9 cellular contexts compared by ENCODE assay signal in genomic region chr6:18990313-18990978, GRCh38.
DNase-seq lines count a peak whose midpoint lies in the region; ATAC-seq and TF ChIP-seq lines count a peak whose summit lies in the region.
"Had no signal": no experiment of that assay in that cellular context is flagged by ENCODE, and none has a peak within 500 bp of the region (broad histone marks: within the 10 kb centered on the region; RNA-seq: fewer than 3 reads in every experiment).

No MANE protein-coding gene starts in this region.

- H3K9me3 ChIP-seq in MM.1S (replicated peaks; ENCODE audit: insufficient read depth, low read length) (no peaks in the 10 kb centered on the region), WERI-Rb-1 (ENCODE audit: severe bottlenecking) (no peaks in the 10 kb centered on the region), gastroesophageal sphincter (peaks cover 0 to 2% (median 0%) of the 10 kb centered on the region in 3 donors), osteoblast (ENCODE audit: low read depth, low read length) (no peaks in the 10 kb centered on the region)

- no peak overlapping the region for H3K9ac ChIP-seq in MM.1S (ENCODE audit: low read length)

- H3K27ac ChIP-seq in MM.1S (ENCODE audit: low read length): no peak overlapping the region
- H3K27ac ChIP-seq in WERI-Rb-1: no peak overlapping the region
- H3K27ac ChIP-seq in gastroesophageal sphincter: no peak overlapping the region
- no peak overlapping the region for H3K27ac ChIP-seq in osteoblast (ENCODE audit: low read depth, low read length)

- H3K4me3 ChIP-seq in MM.1S (ENCODE audit: low read length): no peak overlapping the region
- peak overlapping the region; percentile 4; the same call in 1 of the 2 replicates for H3K4me3 ChIP-seq in WERI-Rb-1 (ENCODE audit: low read depth, low read length)
- H3K4me3 ChIP-seq in gastroesophageal sphincter: peak overlapping the region in 1 of 2 donors; percentile 7
- no peak overlapping the region for H3K4me3 ChIP-seq in osteoblast (ENCODE audit: insufficient read depth, low read length)

- H3K27me3 ChIP-seq in MM.1S (replicated peaks; ENCODE audit: insufficient read depth, low read length): no peaks in the 10 kb centered on the region
- H3K27me3 ChIP-seq in WERI-Rb-1 (ENCODE audit: insufficient read depth, low read depth, severe bottlenecking): no peaks in the 10 kb centered on the region
- H3K27me3 ChIP-seq in gastroesophageal sphincter: no peaks in the 10 kb centered on the region
- no peaks in the 10 kb centered on the region for H3K27me3 ChIP-seq in osteoblast (ENCODE audit: insufficient read depth, low read length)

- TF ChIP-seq CTCF in MM.1S (IDR thresholded peaks at IDR 0.05; ENCODE audit: low read length) (peak; percentile 37), WERI-Rb-1 (IDR thresholded peaks at IDR 0.05; ENCODE audit: low read depth, low read length) (peak; percentile 98), gastroesophageal sphincter (IDR thresholded peaks at IDR 0.05) (peak in 2 of 4 experiments; percentile 14 to 66), osteoblast (IDR thresholded peaks at IDR 0.05; ENCODE audit: extremely low read depth, low read depth, low read length) (peak; percentile 23)

- no peaks in the 10 kb centered on the region for H3K79me2 ChIP-seq in MM.1S (ENCODE audit: low read length)
- no peaks in the 10 kb centered on the region for H3K79me2 ChIP-seq in osteoblast (ENCODE audit: insufficient read depth, low read length)

- ATAC-seq in GM21825 (IDR thresholded peaks at IDR 0.05; ENCODE audit: unreplicated experiment) (peak; percentile 91), gastroesophageal sphincter (peak; percentile 28), HG02588 (IDR thresholded peaks at IDR 0.05; ENCODE audit: unreplicated experiment) (no peak)
- ATAC-seq: CD8-positive, alpha-beta T cell had no signal

- H3K4me2 ChIP-seq in MM.1S (ENCODE audit: low read depth, low read length) (no peak overlapping the region), osteoblast (ENCODE audit: insufficient read depth, low read length) (no peak overlapping the region)

- H4K20me1 ChIP-seq in MM.1S (ENCODE audit: insufficient read depth, low read length) (no peaks in the 10 kb centered on the region), osteoblast (ENCODE audit: insufficient read depth, low read length) (no peaks in the 10 kb centered on the region)

- H3K4me1 ChIP-seq in MM.1S (ENCODE audit: low read length) (peaks cover 15% of the 10 kb centered on the region), gastroesophageal sphincter (peaks cover 0 to 22% (median 0%) of the 10 kb centered on the region in 3 donors), osteoblast (ENCODE audit: insufficient read depth, low read length) (no peaks in the 10 kb centered on the region)

- peaks cover 7% of the 10 kb centered on the region for H3F3A ChIP-seq in MM.1S (ENCODE audit: insufficient read depth, low read length)

- TF ChIP-seq EP300 in gastroesophageal sphincter (IDR thresholded peaks at IDR 0.05): no peak

- 46 to 87% methylated on average over 8 to 20 of the region's 20 CpGs for WGBS in gastroesophageal sphincter (ENCODE audit: low coverage in 1 of 2), 2 donors

- TF ChIP-seq POLR2A in gastroesophageal sphincter (IDR thresholded peaks at IDR 0.05): no peak

- peak; percentile 56 for DNase-seq in NCI-H2107 (lab: John Stamatoyannopoulos, UW)
- DNase-seq in NCI-H2107 treated with DMSO at 0.1 percent for 48 hours (lab: John Stamatoyannopoulos, UW; ENCODE audit: unreplicated experiment): no peak
- DNase-seq in MM.1S: peak; percentile 23
- DNase-seq in WERI-Rb-1: peak; percentile 93
- no peak for DNase-seq in osteoblast (ENCODE audit: insufficient read length, low spot score, missing footprints)

- H3K36me3 ChIP-seq in MM.1S (replicated peaks; ENCODE audit: insufficient read depth, low read length) (no peaks in the 10 kb centered on the region), WERI-Rb-1 (no peaks in the 10 kb centered on the region), gastroesophageal sphincter (no peaks in the 10 kb centered on the region), osteoblast (ENCODE audit: insufficient read depth, low read length) (no peaks in the 10 kb centered on the region)

- no peaks in the 10 kb centered on the region for H3K9me2 ChIP-seq in MM.1S (replicated peaks; ENCODE audit: insufficient read depth, low read length)

- H2AFZ ChIP-seq in MM.1S (ENCODE audit: low read length) (no peak overlapping the region), osteoblast (ENCODE audit: low read length) (no peak overlapping the region)

Comparison
In these comparisons a context has a peak if more than half of its experiments do, and no peak if none do; other contexts are left out.
1. DNase-seq: peak in NCI-H2107 (single experiment), MM.1S (single experiment) and WERI-Rb-1 (single experiment); none in NCI-H2107 treated with DMSO at 0.1 percent for 48 hours (single experiment) and osteoblast (single experiment).